In genomic region chr10:132363921-132364593, GRCh38 we compare ENCODE assay signal across 8 cellular contexts. TPM values are rescaled to one million over a fixed set of nuclear protein-coding genes. Genes with fewer than 3 reads are reported as not detected.
DNase-seq lines count a peak whose midpoint lies in the region; ATAC-seq, FAIRE-seq and TF ChIP-seq lines count a peak whose summit lies in the region.

No MANE protein-coding gene starts in this region.

- TF ChIP-seq CTCF in AG10803 (conservative IDR thresholded peaks at IDR 0.05; ENCODE audit: low read length) (no peak), astrocyte of the spinal cord (IDR thresholded peaks at IDR 0.05; ENCODE audit: low read depth, low read length) (no peak), left lung (IDR thresholded peaks at IDR 0.05) (no peak)

- peaks cover 2% of the 10 kb centered on the region for H3K36me3 Mint-ChIP-seq in activated CD4-positive, alpha-beta memory T cell treated with anti-CD3 and anti-CD28 coated beads for 36 hours

- no peak overlapping the region for H3K4me3 Mint-ChIP-seq in activated CD4-positive, alpha-beta memory T cell treated with anti-CD3 and anti-CD28 coated beads for 36 hours

- no peaks in the 10 kb centered on the region for H3K4me1 ChIP-seq in left lung

- H3K4me3 ChIP-seq in AG10803 (ENCODE audit: low read length) (no peak overlapping the region), astrocyte of the spinal cord (ENCODE audit: low read depth, low read length) (no peak overlapping the region), left lung (no peak overlapping the region)

- in situ Hi-C loops in astrocyte of the spinal cord (cut with HindIII; ENCODE audit: low sequenced_read_pairs) = no loop called here

- no peak overlapping the region for H3K27ac ChIP-seq in left lung

- no peaks in the 10 kb centered on the region for H3K9me3 ChIP-seq in left lung

- CTCF ChIA-PET in activated CD4-positive, alpha-beta memory T cell treated with anti-CD3 and anti-CD28 coated beads for 36 hours (lab: Charles Lee) = no interaction called here

- POLR2A ChIA-PET in activated CD4-positive, alpha-beta memory T cell treated with anti-CD3 and anti-CD28 coated beads for 36 hours (lab: Charles Lee) = no interaction called here

- intact Hi-C loops in left lung (cut with DNase I) = no loop called here
- intact Hi-C loops in activated CD4-positive, alpha-beta memory T cell treated with anti-CD3 and anti-CD28 coated beads for 36 hours (cut with micrococcal nuclease) = no loop called here

- H3K4me1 Mint-ChIP-seq in activated CD4-positive, alpha-beta memory T cell treated with anti-CD3 and anti-CD28 coated beads for 36 hours (ENCODE audit: low read depth) = no peaks in the 10 kb centered on the region

- peak; percentile 16 for DNase-seq in AG10803 (ENCODE audit: low read depth)
- no peak for DNase-seq in GM19239 (ENCODE audit: insufficient read length, low spot score)
- peak; percentile 6 for DNase-seq in astrocyte of the spinal cord (ENCODE audit: low read depth, low spot score)
- peak in 1 of 2 donors; percentile 12 for DNase-seq in left lung
- DNase-seq in NCI-H510A treated with DMSO at 0.1 percent for 48 hours (lab: John Stamatoyannopoulos, UW) = no peak
- no peak for DNase-seq in activated CD4-positive, alpha-beta memory T cell treated with anti-CD3 and anti-CD28 coated beads for 36 hours
- no peak for DNase-seq in occipital lobe (lab: John Stamatoyannopoulos, UW)

- ATAC-seq in left lung (peak; percentile 57), GM21390 (IDR thresholded peaks at IDR 0.05; ENCODE audit: unreplicated experiment) (no peak)

- H3K27me3 ChIP-seq in left lung = no peaks in the 10 kb centered on the region

- peak; percentile 99 for FAIRE-seq in GM19239 (lab: Jason Lieb, UNC)

- H3K27me3 Mint-ChIP-seq in activated CD4-positive, alpha-beta memory T cell treated with anti-CD3 and anti-CD28 coated beads for 36 hours = no peaks in the 10 kb centered on the region

- H3K9me3 Mint-ChIP-seq in activated CD4-positive, alpha-beta memory T cell treated with anti-CD3 and anti-CD28 coated beads for 36 hours = peaks cover 3% of the 10 kb centered on the region

- H3K27ac Mint-ChIP-seq in activated CD4-positive, alpha-beta memory T cell treated with anti-CD3 and anti-CD28 coated beads for 36 hours = no peak overlapping the region

- H3K36me3 ChIP-seq in left lung = peaks cover 0 to 39% of the 10 kb centered on the region in 2 donors

RNA-seq across cellular contexts. Expression of gene LRRC27, which starts 32.1 kb away (rescaled TPM):
- total RNA-seq in left lung (10 to 100 TPM; 11.7 to 12.6 TPM), occipital lobe (22.8 TPM)
- 1 to 10 TPM; 2.5 to 2.8 TPM for total RNA-seq in activated CD4-positive, alpha-beta memory T cell treated with anti-CD3 and anti-CD28 coated beads for 36 hours

RNA-seq across cellular contexts. Expression of gene PWWP2B, which starts 32.9 kb away (rescaled TPM):
- total RNA-seq in left lung (10 to 100 TPM; 21.4 to 23.2 TPM), occipital lobe (5.6 TPM)
- total RNA-seq in activated CD4-positive, alpha-beta memory T cell treated with anti-CD3 and anti-CD28 coated beads for 36 hours = 1 to 10 TPM; 3.0 to 3.1 TPM

RNA-seq across cellular contexts. Expression of gene STK32C, which starts 56.3 kb away (rescaled TPM):
- total RNA-seq in left lung (10 to 100 TPM; 13.2 to 18.2 TPM), occipital lobe (21.5 TPM)
- 10 to 100 TPM; 14.8 to 16.1 TPM for total RNA-seq in activated CD4-positive, alpha-beta memory T cell treated with anti-CD3 and anti-CD28 coated beads for 36 hours

Comparison
In these comparisons a context has a peak if more than half of its experiments do, and no peak if none do; other contexts are left out.
1. DNase-seq: peak in AG10803 (single experiment) and astrocyte of the spinal cord (single experiment); none in GM19239 (single experiment), NCI-H510A treated with DMSO at 0.1 percent for 48 hours (single experiment), activated CD4-positive, alpha-beta memory T cell treated with anti-CD3 and anti-CD28 coated beads for 36 hours (single experiment) and occipital lobe (single experiment).